11 cellular contexts compared by ENCODE assay signal in genomic region chr6:157571269-157571668, GRCh38.
A peak's percentile ranks its signal among the peaks of the same experiment; 100 is the strongest.
DNase-seq lines count a peak whose midpoint lies in the region; ATAC-seq and TF ChIP-seq lines count a peak whose summit lies in the region.
"Had no signal": no experiment of that assay in that cellular context is flagged by ENCODE, and none has a peak within 500 bp of the region (broad histone marks: within the 10 kb centered on the region; RNA-seq: fewer than 3 reads in every experiment).

No MANE protein-coding gene starts in this region.

- ATAC-seq in GM18873 (IDR thresholded peaks at IDR 0.05; ENCODE audit: low FRiP score, unreplicated experiment) (peak; percentile 54), GM21619 (IDR thresholded peaks at IDR 0.05; ENCODE audit: unreplicated experiment) (peak; percentile 61), HG03280 (IDR thresholded peaks at IDR 0.05; ENCODE audit: unreplicated experiment) (peak; percentile 69), T-helper 17 cell (no peak), omental fat pad (ENCODE audit: low FRiP score) (no peak)
- ATAC-seq in natural killer cell treated with Interleukin-12 subunit alpha and Interleukin-12 subunit beta and Interleukin-15 and Interleukin-18, amount 100 ng/mL, for 72 hours, result no peak

- H3K9me3 Mint-ChIP-seq in progenitor cell of endocrine pancreas (ENCODE audit: low read depth), result peaks cover 3% of the 10 kb centered on the region
- no peaks in the 10 kb centered on the region for H3K9me3 Mint-ChIP-seq in natural killer cell treated with Interleukin-12 subunit alpha and Interleukin-12 subunit beta and Interleukin-15 and Interleukin-18, amount 100 ng/mL, for 72 hours

- H3K27me3 Mint-ChIP-seq in T-helper 17 cell (no peaks in the 10 kb centered on the region), progenitor cell of endocrine pancreas (peaks cover 6% of the 10 kb centered on the region)
- no peaks in the 10 kb centered on the region for H3K27me3 Mint-ChIP-seq in natural killer cell treated with Interleukin-12 subunit alpha and Interleukin-12 subunit beta and Interleukin-15 and Interleukin-18, amount 100 ng/mL, for 72 hours

- H3K36me3 Mint-ChIP-seq in T-helper 17 cell (ENCODE audit: low read depth), result no peaks in the 10 kb centered on the region
- H3K36me3 Mint-ChIP-seq in progenitor cell of endocrine pancreas (ENCODE audit: insufficient read depth), result no peaks in the 10 kb centered on the region
- H3K36me3 Mint-ChIP-seq in natural killer cell treated with Interleukin-12 subunit alpha and Interleukin-12 subunit beta and Interleukin-15 and Interleukin-18, amount 100 ng/mL, for 72 hours, result no peaks in the 10 kb centered on the region

- H3K4me3 Mint-ChIP-seq in T-helper 17 cell (no peak overlapping the region), progenitor cell of endocrine pancreas (ENCODE audit: low read depth) (no peak overlapping the region)
- no peak overlapping the region for H3K4me3 Mint-ChIP-seq in natural killer cell treated with Interleukin-12 subunit alpha and Interleukin-12 subunit beta and Interleukin-15 and Interleukin-18, amount 100 ng/mL, for 72 hours

- no peaks in the 10 kb centered on the region for H3K9me3 ChIP-seq in T-helper 17 cell (ENCODE audit: control insufficient read depth, low read length, poor library complexity, severe bottlenecking)
- H3K9me3 ChIP-seq: SK-N-SH had no signal

- TF ChIP-seq CTCF in omental fat pad (IDR thresholded peaks at IDR 0.05) (no peak), progenitor cell of endocrine pancreas (IDR thresholded peaks at IDR 0.05; ENCODE audit: unreplicated experiment) (no peak)

- H3K4me1 Mint-ChIP-seq in T-helper 17 cell (peaks cover 12% of the 10 kb centered on the region), progenitor cell of endocrine pancreas (ENCODE audit: low read depth) (no peaks in the 10 kb centered on the region)
- H3K4me1 Mint-ChIP-seq in natural killer cell treated with Interleukin-12 subunit alpha and Interleukin-12 subunit beta and Interleukin-15 and Interleukin-18, amount 100 ng/mL, for 72 hours (ENCODE audit: low read depth in 2 of 2), result peaks cover 18 to 20% of the 10 kb centered on the region in 2 donors

- DNase-seq in T-helper 17 cell (no peak), omental fat pad (ENCODE audit: low spot score) (no peak), OCI-M2 (lab: John Stamatoyannopoulos, UW; ENCODE audit: unreplicated experiment) (no peak), progenitor cell of endocrine pancreas (ENCODE audit: low spot score, unreplicated experiment) (no peak)
- DNase-seq in natural killer cell treated with Interleukin-12 subunit alpha and Interleukin-12 subunit beta and Interleukin-15 and Interleukin-18, amount 100 ng/mL, for 72 hours (ENCODE audit: low spot score), result no peak
- DNase-seq: activated CD4-positive, alpha-beta T cell treated with anti-CD3 and anti-CD28 coated beads, Interleukin-2, amount 50 U/mL, for 48 hours; NCI-H446; SK-N-SH had no signal

- peak overlapping the region; percentile 9 for H3K27ac Mint-ChIP-seq in T-helper 17 cell
- H3K27ac Mint-ChIP-seq in progenitor cell of endocrine pancreas, result no peak overlapping the region
- H3K27ac Mint-ChIP-seq in natural killer cell treated with Interleukin-12 subunit alpha and Interleukin-12 subunit beta and Interleukin-15 and Interleukin-18, amount 100 ng/mL, for 72 hours, result no peak overlapping the region

Comparison
In these comparisons a context has a peak if more than half of its experiments do, and no peak if none do; other contexts are left out.
1. ATAC-seq: peak in GM18873 (single experiment), GM21619 (single experiment) and HG03280 (single experiment); none in T-helper 17 cell (single experiment), omental fat pad (single experiment) and natural killer cell treated with Interleukin-12 subunit alpha and Interleukin-12 subunit beta and Interleukin-15 and Interleukin-18, amount 100 ng/mL, for 72 hours (0 of 2).